In genomic region chr6:11744101-11744500, GRCh38 we compare ENCODE assay signal across 1 cellular context.
TF ChIP-seq lines count a peak whose summit lies in the region.

No MANE protein-coding gene starts in this region.

TF ChIP-seq in liver, 16 proteins besides CTCF, POLR2A, EP300 and RAD21 (continued from another document):
- TF ChIP-seq REST (IDR thresholded peaks at IDR 0.05) = no peak
- no peak for TF ChIP-seq SP1 (IDR thresholded peaks at IDR 0.05)
- TF ChIP-seq EGR1 (IDR thresholded peaks at IDR 0.05; ENCODE audit: low read depth in 2 of 2) = no peak
- no peak for TF ChIP-seq RXRA (IDR thresholded peaks at IDR 0.05)
- TF ChIP-seq ATF3 (IDR thresholded peaks at IDR 0.05) = no peak
- TF ChIP-seq HNF4G (IDR thresholded peaks at IDR 0.05) = no peak
- no peak for TF ChIP-seq YY1 (IDR thresholded peaks at IDR 0.05)
- no peak for TF ChIP-seq HNF4A (conservative IDR thresholded peaks at IDR 0.05)
- no peak for TF ChIP-seq MAX (IDR thresholded peaks at IDR 0.05)
- no peak for TF ChIP-seq JUND (IDR thresholded peaks at IDR 0.05)
- no peak for TF ChIP-seq TAF1 (conservative IDR thresholded peaks at IDR 0.05)
